1 cellular context compared by ENCODE assay signal in the genomic region with DNA sequence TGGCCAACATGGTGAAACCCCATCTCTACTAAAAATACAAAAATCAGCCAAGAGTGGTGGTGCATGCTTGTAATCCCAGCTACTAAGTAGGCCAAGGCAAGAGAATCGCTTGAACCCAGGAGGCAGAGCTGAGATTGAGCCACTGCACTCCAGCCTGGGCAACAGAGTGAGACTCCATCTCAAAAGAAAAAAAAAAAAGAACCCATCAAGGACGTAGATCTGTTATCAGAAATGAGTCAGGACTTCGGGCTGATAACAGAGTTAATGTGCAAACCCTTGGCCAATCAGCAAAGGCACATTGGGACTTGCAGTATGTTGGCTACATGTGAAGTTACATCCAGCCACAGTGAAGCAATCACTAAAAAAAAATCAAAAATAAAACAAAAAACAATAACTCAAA.
TF ChIP-seq lines count a peak whose summit lies in the region.

No MANE protein-coding gene starts in this region.

TF ChIP-seq in HepG2, 621 proteins besides CTCF, POLR2A, EP300 and RAD21 (continues in another document):
- TF ChIP-seq TBX2 (CRISPR knock-in tag; IDR thresholded peaks at IDR 0.05; ENCODE audit: borderline replicate concordance) (0 out of 2 replicates have a peak, but pooled peaks have one; percentile 16), IKZF4 (CRISPR knock-in tag; IDR thresholded peaks at IDR 0.05; ENCODE audit: borderline replicate concordance, low read depth, not compliant biosample characterization) (no peak), MAFF (IDR thresholded peaks at IDR 0.05; ENCODE audit: low read depth, low read length) (no peak), TGIF2 (CRISPR knock-in tag; IDR thresholded peaks at IDR 0.05) (no peak), TEAD3 (CRISPR knock-in tag; optimal IDR thresholded peaks at IDR 0.05; ENCODE audit: borderline replicate concordance) (no peak), TRIM24 (CRISPR knock-in tag; IDR thresholded peaks at IDR 0.05) (no peak), ADNP (CRISPR knock-in tag; IDR thresholded peaks at IDR 0.05) (no peak; the same call in 1 of the 2 replicates), ZNF329 (CRISPR knock-in tag; IDR thresholded peaks at IDR 0.05; ENCODE audit: low read depth) (no peak), ZBTB1 (CRISPR knock-in tag; IDR thresholded peaks at IDR 0.05; ENCODE audit: borderline replicate concordance) (no peak), ZSCAN12 (CRISPR knock-in tag; IDR thresholded peaks at IDR 0.05) (no peak), HES4 (CRISPR knock-in tag; IDR thresholded peaks at IDR 0.05; ENCODE audit: borderline replicate concordance) (no peak), MAFK (conservative IDR thresholded peaks at IDR 0.05 in 1 of 2, IDR thresholded peaks at IDR 0.05 in 1 of 2; ENCODE audit: low read length in 2 of 2) (no peak), NFYB (CRISPR knock-in tag; IDR thresholded peaks at IDR 0.05) (peak; percentile 40; the same call in 1 of the 2 replicates), ZNF282 (IDR thresholded peaks at IDR 0.05; ENCODE audit: partially characterized antibody) (no peak), KDM3A (CRISPR knock-in tag; IDR thresholded peaks at IDR 0.05; ENCODE audit: low read depth) (no peak), FOSL1 (CRISPR knock-in tag; IDR thresholded peaks at IDR 0.05; ENCODE audit: borderline replicate concordance) (peak; percentile 82; the same call in 1 of the 2 replicates), KLF12 (CRISPR knock-in tag; IDR thresholded peaks at IDR 0.05; ENCODE audit: borderline replicate concordance) (no peak), ZNF121 (CRISPR knock-in tag; IDR thresholded peaks at IDR 0.05) (peak; percentile 99), MED1 (CRISPR knock-in tag; IDR thresholded peaks at IDR 0.05) (peak; percentile 30; the same call in 1 of the 2 replicates), ZNF362 (CRISPR knock-in tag; IDR thresholded peaks at IDR 0.05; ENCODE audit: borderline replicate concordance) (peak; percentile 93), SPEN (CRISPR knock-in tag; IDR thresholded peaks at IDR 0.05; ENCODE audit: low read depth) (no peak), ZNF790 (CRISPR knock-in tag; IDR thresholded peaks at IDR 0.05; ENCODE audit: borderline replicate concordance) (no peak), ZNF580 (CRISPR knock-in tag; IDR thresholded peaks at IDR 0.05; ENCODE audit: borderline replicate concordance, low read depth) (no peak), NKX3-1 (CRISPR knock-in tag; IDR thresholded peaks at IDR 0.05) (no peak), SIN3B (IDR thresholded peaks at IDR 0.05; ENCODE audit: low read length) (no peak), KAT7 (CRISPR knock-in tag; IDR thresholded peaks at IDR 0.05; ENCODE audit: borderline replicate concordance) (no peak), ZNF839 (CRISPR knock-in tag; IDR thresholded peaks at IDR 0.05; ENCODE audit: borderline replicate concordance) (no peak), FOSL2 (CRISPR knock-in tag; IDR thresholded peaks at IDR 0.05) (peak; percentile 96), SAP130 (CRISPR knock-in tag; IDR thresholded peaks at IDR 0.05; ENCODE audit: low read depth) (peak; percentile 28; the same call in 1 of the 2 replicates), YEATS4 (CRISPR knock-in tag; IDR thresholded peaks at IDR 0.05; ENCODE audit: borderline replicate concordance) (no peak), RFX3 (CRISPR knock-in tag; IDR thresholded peaks at IDR 0.05) (no peak), ZNF609 (CRISPR knock-in tag; IDR thresholded peaks at IDR 0.05; ENCODE audit: borderline replicate concordance) (no peak), ZNF670 (CRISPR knock-in tag; IDR thresholded peaks at IDR 0.05; ENCODE audit: borderline replicate concordance) (no peak), NR2C2 (CRISPR knock-in tag; IDR thresholded peaks at IDR 0.05; ENCODE audit: borderline replicate concordance) (no peak), BRCA1 (CRISPR knock-in tag; IDR thresholded peaks at IDR 0.05) (no peak), ZFP82 (CRISPR knock-in tag; IDR thresholded peaks at IDR 0.05; ENCODE audit: borderline replicate concordance) (no peak), HNRNPL (IDR thresholded peaks at IDR 0.05; ENCODE audit: low read depth, low read length) (no peak), SOX5 (CRISPR knock-in tag; IDR thresholded peaks at IDR 0.05; ENCODE audit: borderline replicate concordance) (peak; percentile 21; the same call in 1 of the 2 replicates), RXRB (CRISPR knock-in tag; IDR thresholded peaks at IDR 0.05; ENCODE audit: borderline replicate concordance) (peak; percentile 35; the same call in 1 of the 2 replicates), MXD1 (CRISPR knock-in tag; IDR thresholded peaks at IDR 0.05) (no peak), FOXK2 (IDR thresholded peaks at IDR 0.05) (no peak), ZNF451 (CRISPR knock-in tag; IDR thresholded peaks at IDR 0.05) (no peak), GTF3A (CRISPR knock-in tag; conservative IDR thresholded peaks at IDR 0.05) (no peak), ZSCAN25 (CRISPR knock-in tag; IDR thresholded peaks at IDR 0.05) (no peak), ZNF557 (CRISPR knock-in tag; IDR thresholded peaks at IDR 0.05) (no peak), ZMYM3 (CRISPR knock-in tag; IDR thresholded peaks at IDR 0.05) (peak; percentile 80), MTF1 (CRISPR knock-in tag; IDR thresholded peaks at IDR 0.05) (no peak), RCOR2 (CRISPR knock-in tag; IDR thresholded peaks at IDR 0.05) (0 out of 2 replicates have a peak, but pooled peaks have one; percentile 20), ASH2L (IDR thresholded peaks at IDR 0.05; ENCODE audit: insufficient read length, low read depth, low read length) (no peak), ZSCAN9 (CRISPR knock-in tag; IDR thresholded peaks at IDR 0.05; ENCODE audit: borderline replicate concordance) (no peak), SKI (IDR thresholded peaks at IDR 0.05; ENCODE audit: partially characterized antibody) (no peak), NFYC (CRISPR knock-in tag; IDR thresholded peaks at IDR 0.05) (peak; percentile 44; the same call in 1 of the 2 replicates)
- TF ChIP-seq, protein P1, sequence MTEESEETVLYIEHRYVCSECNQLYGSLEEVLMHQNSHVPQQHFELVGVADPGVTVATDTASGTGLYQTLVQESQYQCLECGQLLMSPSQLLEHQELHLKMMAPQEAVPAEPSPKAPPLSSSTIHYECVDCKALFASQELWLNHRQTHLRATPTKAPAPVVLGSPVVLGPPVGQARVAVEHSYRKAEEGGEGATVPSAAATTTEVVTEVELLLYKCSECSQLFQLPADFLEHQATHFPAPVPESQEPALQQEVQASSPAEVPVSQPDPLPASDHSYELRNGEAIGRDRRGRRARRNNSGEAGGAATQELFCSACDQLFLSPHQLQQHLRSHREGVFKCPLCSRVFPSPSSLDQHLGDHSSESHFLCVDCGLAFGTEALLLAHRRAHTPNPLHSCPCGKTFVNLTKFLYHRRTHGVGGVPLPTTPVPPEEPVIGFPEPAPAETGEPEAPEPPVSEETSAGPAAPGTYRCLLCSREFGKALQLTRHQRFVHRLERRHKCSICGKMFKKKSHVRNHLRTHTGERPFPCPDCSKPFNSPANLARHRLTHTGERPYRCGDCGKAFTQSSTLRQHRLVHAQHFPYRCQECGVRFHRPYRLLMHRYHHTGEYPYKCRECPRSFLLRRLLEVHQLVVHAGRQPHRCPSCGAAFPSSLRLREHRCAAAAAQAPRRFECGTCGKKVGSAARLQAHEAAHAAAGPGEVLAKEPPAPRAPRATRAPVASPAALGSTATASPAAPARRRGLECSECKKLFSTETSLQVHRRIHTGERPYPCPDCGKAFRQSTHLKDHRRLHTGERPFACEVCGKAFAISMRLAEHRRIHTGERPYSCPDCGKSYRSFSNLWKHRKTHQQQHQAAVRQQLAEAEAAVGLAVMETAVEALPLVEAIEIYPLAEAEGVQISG (CRISPR knock-in tag; IDR thresholded peaks at IDR 0.05) = no peak
- TF ChIP-seq, protein P2, sequence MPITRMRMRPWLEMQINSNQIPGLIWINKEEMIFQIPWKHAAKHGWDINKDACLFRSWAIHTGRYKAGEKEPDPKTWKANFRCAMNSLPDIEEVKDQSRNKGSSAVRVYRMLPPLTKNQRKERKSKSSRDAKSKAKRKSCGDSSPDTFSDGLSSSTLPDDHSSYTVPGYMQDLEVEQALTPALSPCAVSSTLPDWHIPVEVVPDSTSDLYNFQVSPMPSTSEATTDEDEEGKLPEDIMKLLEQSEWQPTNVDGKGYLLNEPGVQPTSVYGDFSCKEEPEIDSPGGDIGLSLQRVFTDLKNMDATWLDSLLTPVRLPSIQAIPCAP (CRISPR knock-in tag; IDR thresholded peaks at IDR 0.05; ENCODE audit: low read depth) = no peak
- TF ChIP-seq, protein P3, sequence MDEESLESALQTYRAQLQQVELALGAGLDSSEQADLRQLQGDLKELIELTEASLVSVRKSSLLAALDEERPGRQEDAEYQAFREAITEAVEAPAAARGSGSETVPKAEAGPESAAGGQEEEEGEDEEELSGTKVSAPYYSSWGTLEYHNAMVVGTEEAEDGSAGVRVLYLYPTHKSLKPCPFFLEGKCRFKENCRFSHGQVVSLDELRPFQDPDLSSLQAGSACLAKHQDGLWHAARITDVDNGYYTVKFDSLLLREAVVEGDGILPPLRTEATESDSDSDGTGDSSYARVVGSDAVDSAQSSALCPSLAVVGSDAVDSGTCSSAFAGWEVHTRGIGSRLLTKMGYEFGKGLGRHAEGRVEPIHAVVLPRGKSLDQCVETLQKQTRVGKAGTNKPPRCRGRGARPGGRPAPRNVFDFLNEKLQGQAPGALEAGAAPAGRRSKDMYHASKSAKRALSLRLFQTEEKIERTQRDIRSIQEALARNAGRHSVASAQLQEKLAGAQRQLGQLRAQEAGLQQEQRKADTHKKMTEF (CRISPR knock-in tag; IDR thresholded peaks at IDR 0.05) = peak; percentile 25; the same call in 1 of the 2 replicates
- TF ChIP-seq, protein P4, sequence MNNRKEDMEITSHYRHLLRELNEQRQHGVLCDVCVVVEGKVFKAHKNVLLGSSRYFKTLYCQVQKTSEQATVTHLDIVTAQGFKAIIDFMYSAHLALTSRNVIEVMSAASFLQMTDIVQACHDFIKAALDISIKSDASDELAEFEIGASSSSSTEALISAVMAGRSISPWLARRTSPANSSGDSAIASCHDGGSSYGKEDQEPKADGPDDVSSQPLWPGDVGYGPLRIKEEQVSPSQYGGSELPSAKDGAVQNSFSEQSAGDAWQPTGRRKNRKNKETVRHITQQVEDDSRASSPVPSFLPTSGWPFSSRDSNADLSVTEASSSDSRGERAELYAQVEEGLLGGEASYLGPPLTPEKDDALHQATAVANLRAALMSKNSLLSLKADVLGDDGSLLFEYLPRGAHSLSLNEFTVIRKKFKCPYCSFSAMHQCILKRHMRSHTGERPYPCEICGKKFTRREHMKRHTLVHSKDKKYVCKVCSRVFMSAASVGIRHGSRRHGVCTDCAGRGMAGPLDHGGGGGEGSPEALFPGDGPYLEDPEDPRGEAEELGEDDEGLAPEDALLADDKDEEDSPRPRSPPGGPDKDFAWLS (CRISPR knock-in tag; IDR thresholded peaks at IDR 0.05; ENCODE audit: borderline replicate concordance) = no peak
